Comparison of ENCODE assay signal across 19 cellular contexts in the genomic region with DNA sequence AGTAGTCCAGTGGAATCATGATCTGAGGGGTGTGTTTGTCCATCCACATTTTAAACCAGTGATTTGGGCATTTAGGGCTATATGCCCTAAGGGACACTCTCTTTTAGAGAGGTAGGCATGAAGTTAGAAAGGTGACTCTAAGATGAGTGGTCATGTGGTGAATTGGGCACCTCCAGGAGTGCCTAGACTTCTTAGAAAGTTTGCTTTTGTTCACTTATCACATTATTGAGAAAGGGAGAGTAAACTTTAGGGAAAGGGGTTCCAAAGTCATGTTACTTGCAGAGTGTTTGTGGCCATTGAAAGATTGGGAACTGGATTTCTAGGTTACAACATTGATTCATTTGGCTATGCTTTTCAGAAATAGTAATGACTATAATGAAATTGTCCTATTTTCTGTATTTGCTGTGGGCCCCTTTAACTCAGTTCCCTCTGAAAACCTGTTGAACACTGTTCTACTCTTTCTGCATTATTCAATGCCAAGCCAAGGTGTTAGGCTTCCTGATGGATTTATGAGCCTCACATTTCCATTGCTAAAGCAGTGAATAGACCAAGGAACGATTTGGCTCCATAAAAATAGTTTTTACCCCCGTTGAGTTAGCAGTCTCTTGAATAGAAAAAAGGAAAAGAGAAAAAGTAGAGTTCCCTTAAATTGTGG.
"Had no signal": no experiment of that assay in that cellular context is flagged by ENCODE, and none has a peak within 500 bp of the region (broad histone marks: within the 10 kb centered on the region; RNA-seq: fewer than 3 reads in every experiment).

No MANE protein-coding gene starts in this region.

- H3K36me3 Mint-ChIP-seq: activated naive CD4-positive, alpha-beta T cell treated with anti-CD3 and anti-CD28 coated beads, Interleukin-2, amount 50 U/mL, for 72 hours; naive thymus-derived CD4-positive, alpha-beta T cell; stimulated activated naive B cell treated with anti-CD40 and anti-IgM and Interleukin-4, amounts not matched to agents 10 μg/mL and 1 μg/mL and 100 μg/mL, for 72 hours had no signal

- H3K9me3 ChIP-seq: body of pancreas, sigmoid colon, thyroid gland, uterus had no signal

- ATAC-seq: activated CD8-positive, alpha-beta T cell treated with anti-CD3 and anti-CD28 coated beads for 36 hours; activated naive CD4-positive, alpha-beta T cell treated with anti-CD3 and anti-CD28 coated beads, Interleukin-2, amount 50 U/mL, for 72 hours; body of pancreas; left cardiac atrium; naive thymus-derived CD4-positive, alpha-beta T cell; stimulated activated naive B cell treated with anti-CD40 and anti-IgM and Interleukin-4, amounts not matched to agents 10 μg/mL and 1 μg/mL and 100 μg/mL, for 72 hours; T-helper 17 cell had no signal

- DNase-seq: activated CD4-positive, alpha-beta T cell treated with anti-CD3 and anti-CD28 coated beads for 4 hours; activated CD8-positive, alpha-beta T cell treated with anti-CD3 and anti-CD28 coated beads for 36 hours; activated effector memory CD4-positive, alpha-beta T cell treated with anti-CD3 and anti-CD28 coated beads, Interleukin-2, amount 50 U/mL, for 16 hours; activated T-cell treated with anti-CD3 and anti-CD28 coated beads, Interleukin-2, amount 50 U/mL, for 48 hours; amniotic stem cell; body of pancreas; effector CD8-positive, alpha-beta T cell; foreskin melanocyte; head of caudate nucleus; left cardiac atrium; naive thymus-derived CD4-positive, alpha-beta T cell; nucleus accumbens; sigmoid colon; stimulated activated naive B cell treated with anti-CD40 and anti-IgM and Interleukin-4, amounts not matched to agents 10 μg/mL and 1 μg/mL and 100 μg/mL, for 72 hours; T-helper 17 cell; thyroid gland; uterus; WERI-Rb-1 had no signal

- H3K27ac Mint-ChIP-seq: activated CD8-positive, alpha-beta T cell treated with anti-CD3 and anti-CD28 coated beads for 36 hours; activated naive CD4-positive, alpha-beta T cell treated with anti-CD3 and anti-CD28 coated beads, Interleukin-2, amount 50 U/mL, for 72 hours; naive thymus-derived CD4-positive, alpha-beta T cell; stimulated activated naive B cell treated with anti-CD40 and anti-IgM and Interleukin-4, amounts not matched to agents 10 μg/mL and 1 μg/mL and 100 μg/mL, for 72 hours; T-helper 17 cell had no signal

- H3K27me3 ChIP-seq: body of pancreas, sigmoid colon, thyroid gland, uterus had no signal

- H3K9me3 Mint-ChIP-seq: activated CD8-positive, alpha-beta T cell treated with anti-CD3 and anti-CD28 coated beads for 36 hours; activated naive CD4-positive, alpha-beta T cell treated with anti-CD3 and anti-CD28 coated beads, Interleukin-2, amount 50 U/mL, for 72 hours had no signal

- H3K4me1 ChIP-seq: uterus had no signal

- H3K4me3 ChIP-seq: body of pancreas, sigmoid colon, thyroid gland, uterus had no signal

- H3K36me3 ChIP-seq: sigmoid colon, thyroid gland, uterus, WERI-Rb-1 had no signal

- H3K4me1 Mint-ChIP-seq: naive thymus-derived CD4-positive, alpha-beta T cell; stimulated activated naive B cell treated with anti-CD40 and anti-IgM and Interleukin-4, amounts not matched to agents 10 μg/mL and 1 μg/mL and 100 μg/mL, for 72 hours; T-helper 17 cell had no signal

- H3K27ac ChIP-seq: body of pancreas, sigmoid colon, thyroid gland, uterus, WERI-Rb-1 had no signal

- H3K27me3 Mint-ChIP-seq: activated CD8-positive, alpha-beta T cell treated with anti-CD3 and anti-CD28 coated beads for 36 hours; stimulated activated naive B cell treated with anti-CD40 and anti-IgM and Interleukin-4, amounts not matched to agents 10 μg/mL and 1 μg/mL and 100 μg/mL, for 72 hours; T-helper 17 cell had no signal

- H3K4me3 Mint-ChIP-seq: activated CD8-positive, alpha-beta T cell treated with anti-CD3 and anti-CD28 coated beads for 36 hours; naive thymus-derived CD4-positive, alpha-beta T cell; stimulated activated naive B cell treated with anti-CD40 and anti-IgM and Interleukin-4, amounts not matched to agents 10 μg/mL and 1 μg/mL and 100 μg/mL, for 72 hours; T-helper 17 cell had no signal
